Comparison of ENCODE assay signal across 9 cellular contexts in genomic region chr16:56742030-56742984, GRCh38. TPM values are rescaled to one million over a fixed set of nuclear protein-coding genes. Genes with fewer than 3 reads are reported as not detected.
DNase-seq lines count a peak whose midpoint lies in the region; ATAC-seq and TF ChIP-seq lines count a peak whose summit lies in the region.
"Had no signal": no experiment of that assay in that cellular context is flagged by ENCODE, and none has a peak within 500 bp of the region (broad histone marks: within the 10 kb centered on the region; RNA-seq: fewer than 3 reads in every experiment).

No MANE protein-coding gene starts in this region.

- H3K4me3 ChIP-seq in RWPE2 (ENCODE audit: severe bottlenecking) (no peak overlapping the region), fibroblast of mammary gland (ENCODE audit: control insufficient read depth, low read depth, low read length) (no peak overlapping the region), skeletal muscle satellite cell (ENCODE audit: low read length) (peak overlapping the region; percentile 53)

- H3K4me2 ChIP-seq in skeletal muscle satellite cell (ENCODE audit: low read length) = peak overlapping the region; percentile 80

- TF ChIP-seq CTCF in RWPE2 (IDR thresholded peaks at IDR 0.05; ENCODE audit: poor library complexity, severe bottlenecking) (no peak), fibroblast of mammary gland (conservative IDR thresholded peaks at IDR 0.05; ENCODE audit: control insufficient read depth, insufficient read depth, low read depth, low read length) (no peak)

- peak overlapping the region; percentile 74 for H3K9ac ChIP-seq in skeletal muscle satellite cell (ENCODE audit: low read depth, low read length)

- peak overlapping the region; percentile 61 for H3K27ac ChIP-seq in RWPE2 (ENCODE audit: poor library complexity, severe bottlenecking)

- H3K36me3 ChIP-seq in RWPE2 (ENCODE audit: low read depth) = no peaks in the 10 kb centered on the region; the same call in none of the 2 replicates
- no peaks in the 10 kb centered on the region for H3K36me3 ChIP-seq in skeletal muscle satellite cell (ENCODE audit: insufficient read depth, low read length)

- no peaks in the 10 kb centered on the region for H3K9me3 ChIP-seq in RWPE2 (ENCODE audit: severe bottlenecking)
- no peaks in the 10 kb centered on the region for H3K9me3 ChIP-seq in skeletal muscle satellite cell (replicated peaks; ENCODE audit: low read length)

- in situ Hi-C loops in G401 (cut with HindIII; ENCODE audit: low sequenced_read_pairs) = no loop called here

- ATAC-seq in RWPE2 (ENCODE audit: low read depth) = peak; percentile 99
- ATAC-seq in HG03571 (IDR thresholded peaks at IDR 0.05; ENCODE audit: unreplicated experiment) = no peak
- no peak for ATAC-seq in GM19397 (IDR thresholded peaks at IDR 0.05; ENCODE audit: unreplicated experiment)
- ATAC-seq: sciatic nerve had no signal

- no peaks in the 10 kb centered on the region for H3K27me3 ChIP-seq in RWPE2 (ENCODE audit: insufficient read depth, poor library complexity, severe bottlenecking)
- no peaks in the 10 kb centered on the region for H3K27me3 ChIP-seq in skeletal muscle satellite cell (ENCODE audit: control insufficient read depth, insufficient read depth, low read length)

- H3K4me1 ChIP-seq in RWPE2 (ENCODE audit: insufficient read depth, poor library complexity, severe bottlenecking) = peaks cover 21% of the 10 kb centered on the region
- H3K4me1 ChIP-seq in skeletal muscle satellite cell (ENCODE audit: control insufficient read depth, insufficient read depth, low read length) = peaks cover 34% of the 10 kb centered on the region

- DNase-seq in H4 (ENCODE audit: low spot score) (peak; percentile 20), RWPE2 (ENCODE audit: low spot score) (no peak), fibroblast of mammary gland (ENCODE audit: low read depth) (peak; percentile 87), SW480 (ENCODE audit: low spot score) (no peak), G401 (ENCODE audit: low spot score) (no peak)

RNA-seq across cellular contexts. Expression of gene NUP93, which starts 12.4 kb away (rescaled TPM):
- total RNA-seq in H4 (2014; rRNA removed; shearing (Covaris generic)) = 89.0 and 100 TPM in 2 replicates
- total RNA-seq in skeletal muscle satellite cell (2012; rRNA removed) = 65.3 and 66.7 TPM in 2 replicates
- total RNA-seq in G401 (2014; rRNA removed; shearing (Covaris generic)) = 112 and 136 TPM in 2 replicates

Comparison
In these comparisons a context has a peak if more than half of its experiments do, and no peak if none do; other contexts are left out.
1. DNase-seq: peak in H4 (single experiment) and fibroblast of mammary gland (single experiment); none in RWPE2 (single experiment), SW480 (single experiment) and G401 (single experiment).